Comparison of ENCODE assay signal across 8 cellular contexts in genomic region chr12:111598637-111599458, GRCh38. TPM values are rescaled to one million over a fixed set of nuclear protein-coding genes. Genes with fewer than 3 reads are reported as not detected.
DNase-seq lines count a peak whose midpoint lies in the region; ATAC-seq and TF ChIP-seq lines count a peak whose summit lies in the region.

Gene ATXN2, minus strand, starts transcription at chr12:111599315. Its CDS starts 281 bp downstream, at chr12:111599034.

- H3K9me3 Mint-ChIP-seq in progenitor cell of endocrine pancreas (ENCODE audit: low read depth), result no peaks in the 10 kb centered on the region

- H3K4me1 ChIP-seq in HUES48 (ENCODE audit: control insufficient read depth, insufficient read depth, low read length) (peaks cover 18% of the 10 kb centered on the region), SJCRH30 (no peaks in the 10 kb centered on the region), adipocyte (ENCODE audit: control insufficient read depth, insufficient read depth, low read length) (peaks cover 39% of the 10 kb centered on the region), uterus (no peaks in the 10 kb centered on the region)

- peak within 1 kb of the TSS; percentile 93 for H3K4me3 Mint-ChIP-seq in progenitor cell of endocrine pancreas (ENCODE audit: low read depth)

- H3K4me1 Mint-ChIP-seq in progenitor cell of endocrine pancreas (ENCODE audit: low read depth), result peaks cover 30% of the 10 kb centered on the region

- peak; percentile 52 for ATAC-seq in GM21381 (IDR thresholded peaks at IDR 0.05; ENCODE audit: unreplicated experiment)
- peak; percentile 56 to 74 for ATAC-seq in left cardiac atrium

- H3K9me3 ChIP-seq in HUES48 (ENCODE audit: control insufficient read depth, insufficient read depth, low read length) (no peaks in the 10 kb centered on the region), SJCRH30 (replicated peaks) (no peaks in the 10 kb centered on the region), adipocyte (ENCODE audit: control insufficient read depth, low read length) (no peaks in the 10 kb centered on the region), uterus (no peaks in the 10 kb centered on the region)

- peak; percentile 81 for DNase-seq in COR-L47 (lab: John Stamatoyannopoulos, UW)
- DNase-seq in SJCRH30, result peak; percentile 58 to 63
- peak; percentile 86 for DNase-seq in adipocyte (ENCODE audit: low read depth)
- DNase-seq in left cardiac atrium, result peak; percentile 72
- peak; percentile 41 for DNase-seq in progenitor cell of endocrine pancreas (ENCODE audit: low spot score, unreplicated experiment)
- peak; percentile 63 to 67 for DNase-seq in uterus

- H3K36me3 Mint-ChIP-seq in progenitor cell of endocrine pancreas (ENCODE audit: insufficient read depth), result no peaks in the 10 kb centered on the region

- H3K27ac ChIP-seq in HUES48 (ENCODE audit: low read depth, low read length) (peak within 1 kb of the TSS; percentile 96), SJCRH30 (peak within 1 kb of the TSS; percentile 91), uterus (peak within 1 kb of the TSS; percentile 97 to 98)

- H3K4me3 ChIP-seq in HUES48 (ENCODE audit: low read depth, low read length) (peak within 1 kb of the TSS; percentile 80), SJCRH30 (peak within 1 kb of the TSS; percentile 96), adipocyte (ENCODE audit: low read length) (peak within 1 kb of the TSS; percentile 96), uterus (peak within 1 kb of the TSS; percentile 85 to 96)

- H3K27ac Mint-ChIP-seq in progenitor cell of endocrine pancreas, result peak within 1 kb of the TSS; percentile 94

- peak within 1 kb of the TSS; percentile 96 for H3K9ac ChIP-seq in HUES48 (ENCODE audit: low read depth, low read length)
- H3K9ac ChIP-seq in adipocyte (ENCODE audit: low read length), result peak within 1 kb of the TSS; percentile 95

- TF ChIP-seq POLR2A in uterus (IDR thresholded peaks at IDR 0.05), result no peak

- no peaks in the 10 kb centered on the region for H3K27me3 Mint-ChIP-seq in progenitor cell of endocrine pancreas

- H3K27me3 ChIP-seq in HUES48 (ENCODE audit: control insufficient read depth, insufficient read depth, low read length) (no peaks in the 10 kb centered on the region), SJCRH30 (no peaks in the 10 kb centered on the region), adipocyte (replicated peaks; ENCODE audit: control insufficient read depth, insufficient read depth, low read length) (no peaks in the 10 kb centered on the region), uterus (no peaks in the 10 kb centered on the region)

- intact Hi-C loops in left cardiac atrium (cut with DNase I) (no loop called here), uterus (cut with DNase I; ENCODE audit: low total_unique reads) (no loop called here)

- TF ChIP-seq CTCF in progenitor cell of endocrine pancreas (IDR thresholded peaks at IDR 0.05; ENCODE audit: unreplicated experiment) (no peak), uterus (IDR thresholded peaks at IDR 0.05) (peak in 2 of 4 experiments; percentile 15 to 20)

- no peaks in the 10 kb centered on the region for H3K36me3 ChIP-seq in HUES48 (ENCODE audit: control insufficient read depth, insufficient read depth, low read length)
- 0 out of 2 replicates have a peak, but pooled peaks cover 3% of the 10 kb centered on the region for H3K36me3 ChIP-seq in SJCRH30
- no peaks in the 10 kb centered on the region for H3K36me3 ChIP-seq in adipocyte (ENCODE audit: control insufficient read depth, insufficient read depth, low read length, severe bottlenecking)
- no peaks in the 10 kb centered on the region for H3K36me3 ChIP-seq in uterus

RNA-seq across cellular contexts. Expression of gene ATXN2, which starts in this region (rescaled TPM):
- total RNA-seq in SJCRH30 (2014; rRNA removed; shearing (Covaris generic)), result 25.2 and 38.2 TPM in 2 replicates
- 10 to 100 TPM; 43.7 to 54.0 TPM for total RNA-seq in left cardiac atrium
- total RNA-seq in progenitor cell of endocrine pancreas, result 81.7 and 86.6 TPM in 2 replicates
- 100 to 1,000 TPM in 1 of 4 donors, 10 to 100 TPM in 3; 37.1 to 112 (median 66.0) TPM for total RNA-seq in uterus

Comparison
In these comparisons a context has a peak if more than half of its experiments do, and no peak if none do; other contexts are left out.
1. Peak in every context shown above with its lines: DNase-seq, ATAC-seq, H3K4me3 ChIP-seq and H3K27ac ChIP-seq.